In genomic region chr22:44702479-44703219, GRCh38 we compare ENCODE assay signal across 8 cellular contexts. TPM values are rescaled to one million over a fixed set of nuclear protein-coding genes. Genes with fewer than 3 reads are reported as not detected.
DNase-seq lines count a peak whose midpoint lies in the region; ATAC-seq lines count a peak whose summit lies in the region.

No MANE protein-coding gene starts in this region.

- H3K36me3 ChIP-seq in SJSA1 (no peaks in the 10 kb centered on the region), ectodermal cell (ENCODE audit: control insufficient read depth, insufficient read depth, low read length) (no peaks in the 10 kb centered on the region)

- no peaks in the 10 kb centered on the region for H3K9me3 ChIP-seq in SJSA1 (replicated peaks)
- no peaks in the 10 kb centered on the region for H3K9me3 ChIP-seq in ectodermal cell (ENCODE audit: control insufficient read depth, low read length)

- peak overlapping the region; percentile 58 for H3K4me3 ChIP-seq in SJSA1
- peak overlapping the region; percentile 60 for H3K4me3 ChIP-seq in ectodermal cell (ENCODE audit: insufficient read depth, low read depth, low read length)

- ATAC-seq in GM18502 (IDR thresholded peaks at IDR 0.05; ENCODE audit: poor library complexity, unreplicated experiment) (peak; percentile 16), HG02763 (IDR thresholded peaks at IDR 0.05; ENCODE audit: unreplicated experiment) (peak; percentile 29), GM18519 (IDR thresholded peaks at IDR 0.05; ENCODE audit: low FRiP score, unreplicated experiment) (no peak)

- no peak overlapping the region for H3K27ac ChIP-seq in SJSA1
- H3K27ac ChIP-seq in ectodermal cell (ENCODE audit: insufficient read depth, low read depth, low read length, poor library complexity, severe bottlenecking): no peak overlapping the region

- WGBS in ectodermal cell, 2 experiments: 0 to 1% methylated on average over 61 of the region's 61 CpGs

- peaks cover 53% of the 10 kb centered on the region for H3K4me1 ChIP-seq in SJSA1 (replicated peaks)
- peaks cover 32% of the 10 kb centered on the region for H3K4me1 ChIP-seq in ectodermal cell (ENCODE audit: control insufficient read depth, insufficient read depth, low read length)

- H3K27me3 ChIP-seq in SJSA1 (replicated peaks): peaks cover 4% of the 10 kb centered on the region; the same call in 1 of the 2 replicates
- peaks cover 30% of the 10 kb centered on the region for H3K27me3 ChIP-seq in ectodermal cell (ENCODE audit: control insufficient read depth, insufficient read depth, low read length, poor library complexity, severe bottlenecking)

- DNase-seq in SJSA1 (ENCODE audit: low read depth in 1 of 2, low spot score in 2 of 2) (peak; percentile 59 to 64), myocyte (ENCODE audit: low read depth) (peak; percentile 76), NCI-H2107 treated with DMSO at 0.1 percent for 48 hours (lab: John Stamatoyannopoulos, UW; ENCODE audit: unreplicated experiment) (no peak), NCI-H1694 (lab: John Stamatoyannopoulos, UW) (no peak)

RNA-seq across cellular contexts. Expression of gene PRR5, which starts 0.6 kb away (rescaled TPM):
- 6.1 and 13.7 TPM in 2 replicates for total RNA-seq in SJSA1 (2014; rRNA removed; shearing (Covaris generic))
- 14.6 TPM for polyA plus RNA-seq in ectodermal cell (2013, experiment 1 of 4)
- 14.5 TPM for polyA plus RNA-seq in ectodermal cell (2013, experiment 2 of 4)
- 17.5 TPM for polyA plus RNA-seq in ectodermal cell (2013, experiment 3 of 4)
- 15.6 TPM for polyA plus RNA-seq in ectodermal cell (2013, experiment 4 of 4)
- 54.3 and 78.2 TPM in 2 replicates for total RNA-seq in myocyte
- polyA plus RNA-seq in myocyte (2012): 51.6 TPM

RNA-seq across cellular contexts. Expression of gene ARHGAP8, which starts 49.7 kb away (rescaled TPM):
- not detected in 2 replicates for total RNA-seq in SJSA1 (2014; rRNA removed; shearing (Covaris generic))
- 3.7 TPM for polyA plus RNA-seq in ectodermal cell (2013, experiment 1 of 4)
- polyA plus RNA-seq in ectodermal cell (2013, experiment 2 of 4): 5.4 TPM
- polyA plus RNA-seq in ectodermal cell (2013, experiment 3 of 4): 3.4 TPM
- polyA plus RNA-seq in ectodermal cell (2013, experiment 4 of 4): 4.7 TPM
- 0.13 and 1.9 TPM in 2 replicates for total RNA-seq in myocyte
- 2.8 TPM for polyA plus RNA-seq in myocyte (2012)

Comparison
In these comparisons a context has a peak if more than half of its experiments do, and no peak if none do; other contexts are left out.
1. DNase-seq: peak in SJSA1 (2 of 2) and myocyte (single experiment); none in NCI-H2107 treated with DMSO at 0.1 percent for 48 hours (single experiment) and NCI-H1694 (single experiment).